Comparison of ENCODE assay signal across 30 cellular contexts in the genomic region with DNA sequence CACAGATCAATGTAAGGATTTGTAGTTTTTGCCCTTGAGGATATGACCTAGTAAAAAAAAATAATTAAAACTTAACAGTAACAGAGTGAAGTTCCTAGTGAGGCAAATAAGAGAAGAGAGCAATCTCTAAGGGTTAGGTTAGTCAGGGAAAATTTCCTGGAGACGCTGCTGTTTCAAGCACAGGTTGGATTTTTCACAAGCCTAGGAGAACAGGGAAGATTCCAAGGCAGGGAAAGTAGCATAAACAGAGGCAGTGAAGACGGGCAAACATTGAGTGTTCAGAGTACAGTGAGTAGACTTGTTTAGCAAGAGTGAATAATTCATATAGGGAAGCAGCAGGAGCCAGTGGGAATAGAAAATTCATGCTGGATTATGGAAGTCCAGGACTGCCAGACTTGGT.
"Had no signal": no experiment of that assay in that cellular context is flagged by ENCODE, and none has a peak within 500 bp of the region (broad histone marks: within the 10 kb centered on the region; RNA-seq: fewer than 3 reads in every experiment).

No MANE protein-coding gene starts in this region.

- H3K36me3 ChIP-seq: neutrophil, right lobe of liver, sigmoid colon, spleen, stomach, thoracic aorta, thyroid gland, tibial nerve, upper lobe of left lung, vagina had no signal

- H3K4me3 Mint-ChIP-seq: naive thymus-derived CD8-positive, alpha-beta T cell; natural killer cell treated with Interleukin-12 subunit alpha and Interleukin-12 subunit beta and Interleukin-15 and Interleukin-18, amount 100 ng/mL, for 72 hours; nephron progenitor cell; neural crest cell; stimulated activated effector memory CD8-positive, alpha-beta T cell treated with anti-CD3 and anti-CD28 coated beads, Interleukin-12 subunit alpha, Interleukin-12 subunit beta, amount 100 ng/mL, for 72 hours; stimulated activated naive B cell treated with anti-CD40 and anti-IgM and Interleukin-4, amounts not matched to agents 10 μg/mL and 1 μg/mL and 100 μg/mL, for 72 hours; stimulated activated naive CD8-positive, alpha-beta T cell treated with anti-CD3 and anti-CD28 coated beads, Interleukin-15, Interleukin-2, amounts not matched to agents 100 ng/mL and 50 ng/mL, for 24 hours had no signal

- H3K9me3 Mint-ChIP-seq: natural killer cell treated with Interleukin-12 subunit alpha and Interleukin-12 subunit beta and Interleukin-15 and Interleukin-18, amount 100 ng/mL, for 72 hours had no signal

- H3K27ac Mint-ChIP-seq: naive thymus-derived CD8-positive, alpha-beta T cell; natural killer cell treated with Interleukin-12 subunit alpha and Interleukin-12 subunit beta and Interleukin-15 and Interleukin-18, amount 100 ng/mL, for 72 hours; nephron progenitor cell; progenitor cell of endocrine pancreas; stimulated activated effector memory CD8-positive, alpha-beta T cell treated with anti-CD3 and anti-CD28 coated beads, Interleukin-12 subunit alpha, Interleukin-12 subunit beta, amount 100 ng/mL, for 72 hours; stimulated activated naive B cell treated with anti-CD40 and anti-IgM and Interleukin-4, amounts not matched to agents 10 μg/mL and 1 μg/mL and 100 μg/mL, for 72 hours; stimulated activated naive CD8-positive, alpha-beta T cell treated with anti-CD3 and anti-CD28 coated beads, Interleukin-15, Interleukin-2, amounts not matched to agents 100 ng/mL and 50 ng/mL, for 24 hours had no signal

- H3K4me3 ChIP-seq: psoas muscle, right lobe of liver, sigmoid colon, smooth muscle cell, spleen, stomach, thoracic aorta, thyroid gland, tibial nerve, upper lobe of left lung, vagina had no signal

- H3K36me3 Mint-ChIP-seq: naive thymus-derived CD8-positive, alpha-beta T cell; natural killer cell treated with Interleukin-12 subunit alpha and Interleukin-12 subunit beta and Interleukin-15 and Interleukin-18, amount 100 ng/mL, for 72 hours; stimulated activated effector memory CD8-positive, alpha-beta T cell treated with anti-CD3 and anti-CD28 coated beads, Interleukin-12 subunit alpha, Interleukin-12 subunit beta, amount 100 ng/mL, for 72 hours; stimulated activated naive B cell treated with anti-CD40 and anti-IgM and Interleukin-4, amounts not matched to agents 10 μg/mL and 1 μg/mL and 100 μg/mL, for 72 hours had no signal

- H3K4me1 Mint-ChIP-seq: naive thymus-derived CD8-positive, alpha-beta T cell; neural crest cell; stimulated activated effector memory CD8-positive, alpha-beta T cell treated with anti-CD3 and anti-CD28 coated beads, Interleukin-12 subunit alpha, Interleukin-12 subunit beta, amount 100 ng/mL, for 72 hours; stimulated activated naive B cell treated with anti-CD40 and anti-IgM and Interleukin-4, amounts not matched to agents 10 μg/mL and 1 μg/mL and 100 μg/mL, for 72 hours had no signal

- FAIRE-seq: urothelium cell line had no signal

- DNase-seq: naive thymus-derived CD8-positive, alpha-beta T cell; nephron progenitor cell; nucleus accumbens; posterior cingulate gyrus; psoas muscle; right cardiac atrium; right lobe of liver; sigmoid colon; spleen; stimulated activated CD4-positive, alpha-beta T cell treated with anti-CD3 and anti-CD28 coated beads, Interleukin-12 subunit alpha, Interleukin-12 subunit beta, amount 100 ng/mL, for 4 hours; stimulated activated CD4-positive, alpha-beta T cell treated with anti-CD3 and anti-CD28 coated beads, Interleukin-1b, Interleukin-23, amount 100 ng/mL, for 48 hours; stimulated activated CD4-positive, alpha-beta T cell treated with anti-CD3 and anti-CD28 coated beads, Interleukin-4, amount 100 ng/mL, for 1 hour; stimulated activated naive B cell treated with anti-CD40 and anti-IgM and Interleukin-4, amounts not matched to agents 10 μg/mL and 1 μg/mL and 100 μg/mL, for 72 hours; stimulated activated naive CD4-positive, alpha-beta T cell treated with Interleukin-2 at 50 U/mL for 16 hours; stomach; thyroid gland; trophoblast cell; upper lobe of left lung had no signal

- H3K9me3 ChIP-seq: neutrophil, psoas muscle, right lobe of liver, sigmoid colon, spleen, stomach, thoracic aorta, thyroid gland, tibial nerve, upper lobe of left lung, vagina had no signal

- H3K27ac ChIP-seq: neutrophil, parathyroid adenoma, psoas muscle, right lobe of liver, sigmoid colon, spleen, stomach, thoracic aorta, thyroid gland, tibial nerve, upper lobe of left lung, vagina had no signal

- H3K27me3 Mint-ChIP-seq: naive thymus-derived CD8-positive, alpha-beta T cell; natural killer cell treated with Interleukin-12 subunit alpha and Interleukin-12 subunit beta and Interleukin-15 and Interleukin-18, amount 100 ng/mL, for 72 hours; progenitor cell of endocrine pancreas; stimulated activated naive B cell treated with anti-CD40 and anti-IgM and Interleukin-4, amounts not matched to agents 10 μg/mL and 1 μg/mL and 100 μg/mL, for 72 hours; stimulated activated naive CD8-positive, alpha-beta T cell treated with anti-CD3 and anti-CD28 coated beads, Interleukin-15, Interleukin-2, amounts not matched to agents 100 ng/mL and 50 ng/mL, for 24 hours had no signal

- ATAC-seq: naive thymus-derived CD8-positive, alpha-beta T cell; natural killer cell treated with Interleukin-12 subunit alpha and Interleukin-12 subunit beta and Interleukin-15 and Interleukin-18, amount 100 ng/mL, for 72 hours; psoas muscle; right cardiac atrium; right lobe of liver; stimulated activated effector memory CD8-positive, alpha-beta T cell treated with anti-CD3 and anti-CD28 coated beads, Interleukin-12 subunit alpha, Interleukin-12 subunit beta, amount 100 ng/mL, for 72 hours; stimulated activated naive B cell treated with anti-CD40 and anti-IgM and Interleukin-4, amounts not matched to agents 10 μg/mL and 1 μg/mL and 100 μg/mL, for 72 hours had no signal

- H3K4me1 ChIP-seq: parathyroid adenoma, psoas muscle, right lobe of liver, sigmoid colon, spleen, stomach, thyroid gland, tibial nerve, upper lobe of left lung, vagina had no signal

- H3K27me3 ChIP-seq: neutrophil, right lobe of liver, sigmoid colon, stomach, thyroid gland, tibial nerve, upper lobe of left lung, vagina had no signal
